20 cellular contexts compared by ENCODE assay signal in genomic region chr6:5992551-5993225, GRCh38. TPM values are rescaled to one million over a fixed set of nuclear protein-coding genes. Genes with fewer than 3 reads are reported as not detected.
DNase-seq lines count a peak whose midpoint lies in the region; ATAC-seq, FAIRE-seq and TF ChIP-seq lines count a peak whose summit lies in the region.
"Had no signal": no experiment of that assay in that cellular context is flagged by ENCODE, and none has a peak within 500 bp of the region (broad histone marks: within the 10 kb centered on the region; RNA-seq: fewer than 3 reads in every experiment).

No MANE protein-coding gene starts in this region.

- no peak overlapping the region for H4K91ac ChIP-seq in H1 (replicated peaks; ENCODE audit: insufficient read length, low read length)

- H3K9me3 ChIP-seq in Karpas-422 (ENCODE audit: low read length) (no peaks in the 10 kb centered on the region), H1 (ENCODE audit: insufficient read depth in 2 of 2, low read depth in 1 of 2, low read length in 1 of 2) (no peaks in the 10 kb centered on the region)

- no peak overlapping the region for H3K18ac ChIP-seq in H1 (ENCODE audit: extremely low read depth, low read length)

- POLR2A ChIA-PET in AG04449 (lab: Yijun Ruan, JAX) (no interaction called here), H1 (lab: Charles Lee; ENCODE audit: partially characterized antibody) (interaction anchor here (0.7 kb wide), 2 partner anchors 21 to 403 kb away, joined by 3 read pairs; no protein-coding TSS in a partner anchor)

- H3K23ac ChIP-seq in H1 (ENCODE audit: insufficient read length) = no peak overlapping the region

- no peaks in the 10 kb centered on the region for H3K79me2 ChIP-seq in Karpas-422 (ENCODE audit: low read length)
- H3K79me2 ChIP-seq in H1 (ENCODE audit: control insufficient read depth in 1 of 2, insufficient read depth in 2 of 2, low read length in 2 of 2) = no peaks in the 10 kb centered on the region

- peak; percentile 56 to 64 for TF ChIP-seq RAD21 in H1 (IDR thresholded peaks at IDR 0.05 in 1 of 2, conservative IDR thresholded peaks at IDR 0.05 in 1 of 2; ENCODE audit: low read depth in 2 of 2, low read length in 2 of 2)

- DNase-seq in AG04449 (ENCODE audit: low read depth, low spot score) = no peak
- DNase-seq in Karpas-422 = peak; percentile 5
- DNase-seq in H1 (ENCODE audit: low read depth in 1 of 2, low spot score in 2 of 2) = peak in 1 of 2 experiments; percentile 53
- peak; percentile 51 for DNase-seq in left kidney (ENCODE audit: low read depth, low spot score)
- no peak for DNase-seq in GM10266 (ENCODE audit: extremely low spot score)
- no peak for DNase-seq in NCI-H524 (lab: John Stamatoyannopoulos, UW)
- DNase-seq in CD1c-positive myeloid dendritic cell (ENCODE audit: extremely low spot score) = no peak
- DNase-seq: 8988T, C1 segment of cervical spinal cord, NCI-H1436, NCI-H2029 treated with DMSO at 0.1 percent for 48 hours, NCI-H524 treated with DMSO at 0.1 percent for 48 hours, OCI-M1, RPMI8226 had no signal

- H2AK5ac ChIP-seq in H1 (ENCODE audit: low read depth, low read length) = no peak overlapping the region; the same call in 1 of the 2 replicates

- H3K4me2 ChIP-seq in Karpas-422 (ENCODE audit: low read depth, low read length, poor library complexity, severe bottlenecking) = no peak overlapping the region
- peak overlapping the region; percentile 53 for H3K4me2 ChIP-seq in H1 (ENCODE audit: insufficient read depth in 1 of 2, low read depth in 2 of 2, low read length in 2 of 2)

- H3K79me1 ChIP-seq in H1 (ENCODE audit: low read depth, low read length) = no peaks in the 10 kb centered on the region

- H2AFZ ChIP-seq in Karpas-422 (ENCODE audit: low read length) = no peak overlapping the region
- H2AFZ ChIP-seq in H1 (ENCODE audit: low read length) = no peak overlapping the region

- TF ChIP-seq CTCF in AG04449 (IDR thresholded peaks at IDR 0.05; ENCODE audit: insufficient read depth, low read length, missing control alignments) (peak; percentile 16), H1 (IDR thresholded peaks at IDR 0.05; ENCODE audit: control extremely low read depth in 1 of 3, insufficient read depth in 1 of 3, low read depth in 1 of 3, low read length in 3 of 3) (peak in 2 of 3 experiments; percentile 41 to 43; a peak in 3 of 4 replicates), GM10266 (IDR thresholded peaks at IDR 0.05; ENCODE audit: control insufficient read depth, insufficient read depth, low read depth, missing control alignments) (no peak)

- H3K27me3 ChIP-seq in Karpas-422 (ENCODE audit: low read length) (no peaks in the 10 kb centered on the region), H1 (replicated peaks in 1 of 4; ENCODE audit: control insufficient read depth in 3 of 4, extremely low read depth in 1 of 4, insufficient read depth in 3 of 4, low read length in 3 of 4) (peaks cover 43 to 73% (median 64%) of the 10 kb centered on the region in 4 experiments)
- H3K27me3 ChIP-seq: SJSA1 had no signal

- H2BK15ac ChIP-seq in H1 (ENCODE audit: low read length) = no peak overlapping the region; the same call in 1 of the 2 replicates

- FAIRE-seq in H1 (lab: Jason Lieb, UNC) = peak; percentile 19
- FAIRE-seq: GM12878, GM18507, GM19239, H54 had no signal

- H3K56ac ChIP-seq in H1 (replicated peaks; ENCODE audit: insufficient read length, low read depth, low read length) = no peak overlapping the region

- no peak overlapping the region for H3K14ac ChIP-seq in H1 (ENCODE audit: insufficient read length)

- no peak overlapping the region for H3K9ac ChIP-seq in Karpas-422 (ENCODE audit: low read length)
- H3K9ac ChIP-seq in H1 (replicated peaks in 1 of 4; ENCODE audit: extremely low read depth in 1 of 4, low read depth in 3 of 4, low read length in 3 of 4) = no peak overlapping the region

- peak overlapping the region; percentile 36; the same call in 1 of the 2 replicates for H4K8ac ChIP-seq in H1 (ENCODE audit: extremely low read depth, insufficient read depth, low read length)

- TF ChIP-seq POLR2A in H1 (IDR thresholded peaks at IDR 0.05; ENCODE audit: control extremely low read depth in 1 of 2, low read depth in 2 of 2, low read length in 2 of 2) = no peak

- H3K27ac ChIP-seq in Karpas-422 (ENCODE audit: low read length) = no peak overlapping the region
- no peak overlapping the region for H3K27ac ChIP-seq in H1 (ENCODE audit: low read depth, low read length)
- H3K27ac ChIP-seq: SJSA1 had no signal

- H3K23me2 ChIP-seq in H1 (ENCODE audit: low read depth, low read length) = peaks cover 9% of the 10 kb centered on the region

- CTCF ChIA-PET in AG04449 (lab: Yijun Ruan, JAX) = no interaction called here
- CTCF ChIA-PET in H1 (lab: Charles Lee; ENCODE audit: partially characterized antibody) = interaction anchor here (0.9 to 4.2 kb wide), 13 partner anchors 8 to 469 kb away, joined by 3 to 27 read pairs (median 4); no protein-coding TSS in a partner anchor

- no peak overlapping the region for H4K5ac ChIP-seq in H1 (ENCODE audit: insufficient read length, low read depth, low read length)

- no peaks in the 10 kb centered on the region for H3K36me3 ChIP-seq in Karpas-422 (ENCODE audit: insufficient read depth, low read length)
- H3K36me3 ChIP-seq in H1 (ENCODE audit: control insufficient read depth in 2 of 4, insufficient read depth in 4 of 4, low read length in 3 of 4) = no peaks in the 10 kb centered on the region
- H3K36me3 ChIP-seq: SJSA1 had no signal

- TF ChIP-seq EP300 in H1 (IDR thresholded peaks at IDR 0.05; ENCODE audit: borderline replicate concordance in 1 of 2, low read depth in 2 of 2, low read length in 2 of 2) = no peak

- ATAC-seq in GM21786 (IDR thresholded peaks at IDR 0.05; ENCODE audit: unreplicated experiment) = no peak
- ATAC-seq: GM12878 had no signal

- no peak overlapping the region for H2BK5ac ChIP-seq in H1 (ENCODE audit: low read depth, low read length)

- H2BK12ac ChIP-seq in H1 (ENCODE audit: low read depth, low read length) = 0 out of 2 replicates have a peak overlapping the region, but pooled peaks have one; percentile 11

- H3K4me3 ChIP-seq in AG04449 (ENCODE audit: low read depth, low read length) (no peak overlapping the region), Karpas-422 (ENCODE audit: low read length) (no peak overlapping the region), H1 (ENCODE audit: extremely low read depth in 1 of 4, insufficient read depth in 2 of 4, low read depth in 3 of 4, low read length in 4 of 4) (peak overlapping the region in 1 of 4 experiments; percentile 31; a peak in 3 of 8 replicates)
- H3K4me3 ChIP-seq: GM12878, SJSA1 had no signal

- peak overlapping the region; percentile 17; the same call in 1 of the 2 replicates for H2BK20ac ChIP-seq in H1 (ENCODE audit: low read length)

- no peak overlapping the region for H2BK120ac ChIP-seq in H1 (replicated peaks; ENCODE audit: low read depth, low read length)

- WGBS in H1 (ENCODE audit: extremely low coverage in 1 of 2, insufficient coverage in 1 of 2, insufficient read length in 1 of 2, insufficient replicate concordance in 2 of 2, low coverage in 1 of 2, low lambda C conversion rate in 2 of 2, missing lambda C conversion rate in 1 of 2), 2 experiments = 10% methylated on average over 10 of the region's 10 CpGs; no CpG with 5 or more reads in 1 of the 2 experiments

- H3K4ac ChIP-seq in H1 (replicated peaks; ENCODE audit: insufficient read length, low read depth, low read length) = no peak overlapping the region

- H3K9me2 ChIP-seq in Karpas-422 (replicated peaks; ENCODE audit: insufficient read depth, low read length) = no peaks in the 10 kb centered on the region

- H3K4me1 ChIP-seq in Karpas-422 (ENCODE audit: low read length) = peaks cover 15% of the 10 kb centered on the region
- peaks cover 4 to 17% (median 9%) of the 10 kb centered on the region in 4 experiments for H3K4me1 ChIP-seq in H1 (replicated peaks in 1 of 4; ENCODE audit: control insufficient read depth in 3 of 4, insufficient read depth in 4 of 4, low read length in 3 of 4)

- H4K20me1 ChIP-seq in Karpas-422 (ENCODE audit: insufficient read depth, low read depth, low read length) (no peaks in the 10 kb centered on the region), H1 (replicated peaks in 1 of 2; ENCODE audit: control insufficient read depth in 1 of 2, insufficient read depth in 2 of 2, low read length in 2 of 2) (peaks cover 0 to 11% of the 10 kb centered on the region in 2 experiments)

TF ChIP-seq in H1, 55 proteins besides CTCF, POLR2A, EP300 and RAD21:
- TF ChIP-seq SUZ12 (IDR thresholded peaks at IDR 0.05; ENCODE audit: low read length) (0 out of 2 replicates have a peak, but pooled peaks have one; percentile 32), FOSL1 (IDR thresholded peaks at IDR 0.05; ENCODE audit: insufficient read depth, low read depth, low read length) (no peak)

RNA-seq across cellular contexts. Expression of gene NRN1, which starts 14.0 kb away (rescaled TPM):
- total RNA-seq in Karpas-422 (2014; rRNA removed; shearing (Covaris generic); ENCODE audit: low replicate concordance) = 6.3 and 7.9 TPM in 2 replicates
- 0.26 TPM in 1 of 2 replicates, not detected in the other for total RNA-seq in H1 (2021; fragmentation: NEBNext Ultra II Directional; extraction: Animal tissue kit (Norgen Biotek cat#: 25700))
- polyA plus RNA-seq in H1 (2011; rRNA removed) = 0.06 and 0.11 TPM in 2 replicates
- polyA plus RNA-seq in H1 (2011; cell fraction: cytosol; rRNA removed) = 0.10 TPM
- not detected for polyA plus RNA-seq in H1 (2011; cell fraction: nucleus; rRNA removed)
- 0.19 to 0.25 TPM in 2 of 4 replicates, not detected in the others for polyA plus RNA-seq in H1 (2012, experiment 1 of 2)
- polyA plus RNA-seq in H1 (2012, experiment 2 of 2) = not detected
- polyA plus RNA-seq in H1 (2013, experiment 1 of 2) = 0.26 TPM
- polyA plus RNA-seq in H1 (2013, experiment 2 of 2) = 0.28 TPM
- polyA minus RNA-seq in H1 (2011; rRNA and poly(A)+ RNA removed) = not detected in 2 replicates
- polyA minus RNA-seq in H1 (2011; cell fraction: cytosol; rRNA and poly(A)+ RNA removed) = not detected
- polyA minus RNA-seq in H1 (2011; cell fraction: nucleus; rRNA and poly(A)+ RNA removed) = not detected

Comparison
In these comparisons a context has a peak if more than half of its experiments do, and no peak if none do; other contexts are left out.
1. DNase-seq: peak in Karpas-422 (single experiment) and left kidney (single experiment); none in AG04449 (single experiment), GM10266 (single experiment), NCI-H524 (0 of 2) and CD1c-positive myeloid dendritic cell (single experiment).